In genomic region chr6:30060982-30061765, GRCh38 we compare ENCODE assay signal across 1 cellular context.
TF ChIP-seq lines count a peak whose summit lies in the region.

Gene POLR1H (plus strand): TSS chr6:30061265. CDS start chr6:30061525, 260 bp downstream.

TF ChIP-seq in HepG2, 621 proteins besides CTCF, POLR2A, EP300 and RAD21 (continued from another document and continues in another):
- TF ChIP-seq DPF2 (CRISPR knock-in tag; IDR thresholded peaks at IDR 0.05; ENCODE audit: borderline replicate concordance, low read depth) (no peak; the same call in 1 of the 2 replicates), RCOR2 (CRISPR knock-in tag; IDR thresholded peaks at IDR 0.05) (peak; percentile 58; the same call in 1 of the 2 replicates), TBX2 (CRISPR knock-in tag; IDR thresholded peaks at IDR 0.05; ENCODE audit: borderline replicate concordance) (peak; percentile 37; the same call in 1 of the 2 replicates), NFYB (CRISPR knock-in tag; IDR thresholded peaks at IDR 0.05) (peak; percentile 97), MATR3 (CRISPR knock-in tag; IDR thresholded peaks at IDR 0.05) (no peak), ZNF670 (CRISPR knock-in tag; IDR thresholded peaks at IDR 0.05; ENCODE audit: borderline replicate concordance) (no peak), ZNF431 (CRISPR knock-in tag; IDR thresholded peaks at IDR 0.05; ENCODE audit: borderline replicate concordance, low read depth) (peak; percentile 91; the same call in 1 of the 2 replicates), EHMT2 (IDR thresholded peaks at IDR 0.05; ENCODE audit: borderline replicate concordance, low read depth, low read length) (no peak), AKAP8 (CRISPR knock-in tag; IDR thresholded peaks at IDR 0.05) (peak; percentile 91), PCBP2 (optimal IDR thresholded peaks at IDR 0.05; ENCODE audit: low read depth, low read length, poor library complexity, severe bottlenecking) (no peak), ARNTL (CRISPR knock-in tag; IDR thresholded peaks at IDR 0.05) (peak; percentile 14; the same call in 1 of the 2 replicates), HNF1A (IDR thresholded peaks at IDR 0.05; ENCODE audit: low read depth) (peak; percentile 75), HNF1A (CRISPR knock-in tag; IDR thresholded peaks at IDR 0.05; ENCODE audit: borderline replicate concordance) (peak; percentile 77; the same call in 1 of the 2 replicates), NONO (IDR thresholded peaks at IDR 0.05) (no peak), NONO (CRISPR knock-in tag; conservative IDR thresholded peaks at IDR 0.05) (peak; percentile 82; the same call in 1 of the 2 replicates), TBL1XR1 (IDR thresholded peaks at IDR 0.05; ENCODE audit: borderline replicate concordance, low read length, partially characterized antibody) (peak; percentile 78), PLSCR1 (CRISPR knock-in tag; IDR thresholded peaks at IDR 0.05; ENCODE audit: borderline replicate concordance) (peak; percentile 23; the same call in 1 of the 2 replicates), JUNB (CRISPR knock-in tag; IDR thresholded peaks at IDR 0.05; ENCODE audit: borderline replicate concordance) (no peak), RARA (CRISPR knock-in tag; IDR thresholded peaks at IDR 0.05) (peak; percentile 33), AHDC1 (CRISPR knock-in tag; IDR thresholded peaks at IDR 0.05; ENCODE audit: borderline replicate concordance) (no peak; the same call in 1 of the 2 replicates), GLMP (CRISPR knock-in tag; IDR thresholded peaks at IDR 0.05; ENCODE audit: borderline replicate concordance) (no peak; the same call in 1 of the 2 replicates), U2AF1 (optimal IDR thresholded peaks at IDR 0.05; ENCODE audit: low read depth, low read length) (peak; percentile 100), GLI4 (CRISPR knock-in tag; IDR thresholded peaks at IDR 0.05; ENCODE audit: borderline replicate concordance) (0 out of 2 replicates have a peak, but pooled peaks have one; percentile 18), USF2 (IDR thresholded peaks at IDR 0.05; ENCODE audit: low read depth, low read length) (no peak), USF2 (CRISPR knock-in tag; IDR thresholded peaks at IDR 0.05; ENCODE audit: borderline replicate concordance) (no peak), ZNF709 (CRISPR knock-in tag; IDR thresholded peaks at IDR 0.05) (0 out of 2 replicates have a peak, but pooled peaks have one; percentile 25), LCORL (IDR thresholded peaks at IDR 0.05) (no peak), LCORL (CRISPR knock-in tag; IDR thresholded peaks at IDR 0.05) (peak; percentile 72; the same call in 1 of the 2 replicates), SOX6 (IDR thresholded peaks at IDR 0.05) (no peak), SOX6 (CRISPR knock-in tag; IDR thresholded peaks at IDR 0.05) (peak; percentile 72), PBX3 (CRISPR knock-in tag; IDR thresholded peaks at IDR 0.05; ENCODE audit: borderline replicate concordance) (peak; percentile 77; the same call in 1 of the 2 replicates), POLR2AphosphoS5 (IDR thresholded peaks at IDR 0.05; ENCODE audit: low read depth, low read length) (peak; percentile 98), SRY (CRISPR knock-in tag; IDR thresholded peaks at IDR 0.05) (no peak; the same call in none of the 2 replicates), DZIP1 (CRISPR knock-in tag; IDR thresholded peaks at IDR 0.05) (no peak), MXD3 (CRISPR knock-in tag; IDR thresholded peaks at IDR 0.05) (peak; percentile 86), ZNF235 (CRISPR knock-in tag; IDR thresholded peaks at IDR 0.05; ENCODE audit: borderline replicate concordance) (peak; percentile 34; the same call in 1 of the 2 replicates), GPN1 (CRISPR knock-in tag; IDR thresholded peaks at IDR 0.05; ENCODE audit: borderline replicate concordance) (no peak), ZNF446 (CRISPR knock-in tag; IDR thresholded peaks at IDR 0.05) (no peak), PAF1 (CRISPR knock-in tag; IDR thresholded peaks at IDR 0.05) (no peak), ATF7-NPFF (CRISPR knock-in tag; IDR thresholded peaks at IDR 0.05; ENCODE audit: low read depth) (peak; percentile 74), SRSF1 (optimal IDR thresholded peaks at IDR 0.05; ENCODE audit: low read depth, low read length) (no peak), KDM5B (CRISPR knock-in tag; IDR thresholded peaks at IDR 0.05; ENCODE audit: borderline replicate concordance) (peak; percentile 87), ZFP37 (CRISPR knock-in tag; IDR thresholded peaks at IDR 0.05; ENCODE audit: borderline replicate concordance) (no peak)
